Comparison of ENCODE assay signal across 14 cellular contexts in genomic region chr13:76976488-76976887, GRCh38. TPM values are rescaled to one million over a fixed set of nuclear protein-coding genes. Genes with fewer than 3 reads are reported as not detected.
A peak's percentile ranks its signal among the peaks of the same experiment; 100 is the strongest.
DNase-seq lines count a peak whose midpoint lies in the region; ATAC-seq and TF ChIP-seq lines count a peak whose summit lies in the region.
"Had no signal": no experiment of that assay in that cellular context is flagged by ENCODE, and none has a peak within 500 bp of the region (broad histone marks: within the 10 kb centered on the region; RNA-seq: fewer than 3 reads in every experiment).

No MANE protein-coding gene starts in this region.

- H3K4me2 ChIP-seq in Loucy (ENCODE audit: low read depth, low read length, poor library complexity, severe bottlenecking): peak overlapping the region; percentile 57

- peaks cover 9% of the 10 kb centered on the region for H3K4me1 ChIP-seq in Loucy (ENCODE audit: insufficient read depth, low read length, poor library complexity, severe bottlenecking)

- H3K9me3 ChIP-seq in Loucy (ENCODE audit: insufficient read depth, low read depth, low read length): no peaks in the 10 kb centered on the region

- no peak overlapping the region for H2AFZ ChIP-seq in Loucy (ENCODE audit: low read length)

- TF ChIP-seq CTCF in Loucy (conservative IDR thresholded peaks at IDR 0.05; ENCODE audit: low read length) (no peak), astrocyte of the spinal cord (IDR thresholded peaks at IDR 0.05; ENCODE audit: low read depth, low read length) (no peak), kidney epithelial cell (IDR thresholded peaks at IDR 0.05; ENCODE audit: insufficient read depth, low read length, poor library complexity, severe bottlenecking) (no peak)

- no peak for ATAC-seq in GM18870 (IDR thresholded peaks at IDR 0.05; ENCODE audit: unreplicated experiment)

- in situ Hi-C loops in astrocyte of the spinal cord (cut with HindIII; ENCODE audit: low sequenced_read_pairs): no loop called here

- H4K20me1 ChIP-seq in Loucy (ENCODE audit: insufficient read depth, low read length, poor library complexity, severe bottlenecking): no peaks in the 10 kb centered on the region

- no peak overlapping the region for H3K9ac ChIP-seq in Loucy (ENCODE audit: low read depth, low read length, poor library complexity, severe bottlenecking)

- H3F3A ChIP-seq in Loucy (ENCODE audit: low read depth): no peaks in the 10 kb centered on the region

- no peaks in the 10 kb centered on the region for H3K36me3 ChIP-seq in Loucy (ENCODE audit: insufficient read depth, low read length)
- H3K36me3 ChIP-seq in kidney epithelial cell (ENCODE audit: control insufficient read depth, insufficient read depth, low read length): no peaks in the 10 kb centered on the region

- DNase-seq in Daoy (ENCODE audit: low read depth): peak; percentile 62
- DNase-seq in astrocyte of the spinal cord (ENCODE audit: low read depth, low spot score): peak; percentile 27
- DNase-seq in kidney epithelial cell (ENCODE audit: low read depth): peak; percentile 37
- DNase-seq in NCI-H524 treated with DMSO at 0.1 percent for 48 hours (lab: John Stamatoyannopoulos, UW): no peak
- DNase-seq in iPS-NIHi11 (ENCODE audit: low spot score): no peak
- DNase-seq: activated CD4-positive, alpha-beta T cell treated with anti-CD3 and anti-CD28 coated beads, Interleukin-2, amount 10 ng/mL, durations not matched to agents 24 days and 14 days; HCEC 1CT; mesenchymal stem cell; occipital lobe had no signal

- H3K9me2 ChIP-seq in Loucy (replicated peaks; ENCODE audit: low read depth, low read length): no peaks in the 10 kb centered on the region

- H3K27me3 ChIP-seq in Loucy (ENCODE audit: insufficient read depth, low read length, poor library complexity, severe bottlenecking) (peaks cover 21% of the 10 kb centered on the region), kidney epithelial cell (ENCODE audit: control insufficient read depth, insufficient read depth, low read length) (no peaks in the 10 kb centered on the region)

- H3K79me2 ChIP-seq in Loucy (ENCODE audit: insufficient read depth, low read length): no peaks in the 10 kb centered on the region

- H3K4me3 ChIP-seq in Loucy (ENCODE audit: low read length, poor library complexity, severe bottlenecking) (peak overlapping the region; percentile 54), astrocyte of the spinal cord (ENCODE audit: low read depth, low read length) (no peak overlapping the region), kidney epithelial cell (ENCODE audit: low read depth, low read length) (no peak overlapping the region)

RNA-seq across cellular contexts. Expression of gene CLN5, which starts 15.4 kb away (rescaled TPM):
- 13.9 and 15.7 TPM in 2 replicates for total RNA-seq in Daoy (2014; rRNA removed; shearing (Covaris generic))
- total RNA-seq in kidney epithelial cell: 20.5 and 26.4 TPM in 2 replicates

RNA-seq across cellular contexts. Expression of gene ACOD1, which starts 28.2 kb away (rescaled TPM):
- not detected in 2 replicates for total RNA-seq in Daoy (2014; rRNA removed; shearing (Covaris generic))
- total RNA-seq in kidney epithelial cell: not detected in 2 replicates
- total RNA-seq: activated CD4-positive, alpha-beta T cell treated with anti-CD3 and anti-CD28 coated beads, Interleukin-2, amount 10 ng/mL, durations not matched to agents 24 days and 14 days; CD8-positive, alpha-beta memory T cell; epithelial cell of proximal tubule; occipital lobe; subcutaneous adipose tissue had no signal

RNA-seq across cellular contexts. Expression of gene FBXL3, which starts 50.5 kb away (rescaled TPM):
- 15.6 and 21.6 TPM in 2 replicates for total RNA-seq in Daoy (2014; rRNA removed; shearing (Covaris generic))
- total RNA-seq in kidney epithelial cell: 35.2 and 38.0 TPM in 2 replicates

Comparison
In these comparisons a context has a peak if more than half of its experiments do, and no peak if none do; other contexts are left out.
1. DNase-seq: peak in Daoy (single experiment), astrocyte of the spinal cord (single experiment) and kidney epithelial cell (single experiment); none in NCI-H524 treated with DMSO at 0.1 percent for 48 hours (single experiment) and iPS-NIHi11 (single experiment).